ENCODE assay signal across 1 cellular context in the genomic region with DNA sequence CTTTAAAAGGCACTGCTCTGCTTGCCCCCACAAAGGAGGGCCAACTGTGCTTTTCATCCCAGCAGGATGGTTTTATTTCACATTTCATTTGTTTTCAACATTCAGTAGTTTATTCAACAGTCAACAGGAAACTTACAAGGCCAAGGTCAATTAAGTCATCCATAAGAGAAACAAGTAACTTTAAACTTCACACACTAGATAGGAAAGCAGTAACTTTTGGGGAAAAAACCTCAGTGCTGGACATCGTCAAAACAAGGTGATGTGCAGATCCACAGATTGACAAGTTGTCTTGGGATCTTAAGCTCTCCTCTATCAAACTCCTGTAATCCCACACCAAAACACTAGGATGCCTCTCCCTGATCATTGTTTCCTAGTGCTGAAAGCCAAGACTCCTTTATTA.
TF ChIP-seq lines count a peak whose summit lies in the region.

No MANE protein-coding gene starts in this region.

TF ChIP-seq in K562, 482 proteins besides CTCF, POLR2A, EP300 and RAD21:
- TF ChIP-seq ZFP1 (CRISPR knock-in tag; IDR thresholded peaks at IDR 0.05) (no peak), MAFF (IDR thresholded peaks at IDR 0.05; ENCODE audit: low read length) (no peak), TEAD2 (tag; IDR thresholded peaks at IDR 0.05) (no peak), CBFA2T3 (IDR thresholded peaks at IDR 0.05) (no peak), ZNF140 (CRISPR knock-in tag; IDR thresholded peaks at IDR 0.05) (no peak), POLR2B (IDR thresholded peaks at IDR 0.05; ENCODE audit: low read depth, partially characterized antibody) (no peak), ZBTB11 (CRISPR knock-in tag; IDR thresholded peaks at IDR 0.05) (no peak)
